Comparison of ENCODE assay signal across 8 cellular contexts in genomic region chr15:74461847-74462511, GRCh38. TPM values are rescaled to one million over a fixed set of nuclear protein-coding genes. Genes with fewer than 3 reads are reported as not detected.
A peak's percentile ranks its signal among the peaks of the same experiment; 100 is the strongest.
DNase-seq lines count a peak whose midpoint lies in the region; ATAC-seq and TF ChIP-seq lines count a peak whose summit lies in the region.

No MANE protein-coding gene starts in this region.

- H3K4me3 Mint-ChIP-seq in CD8-positive, alpha-beta T cell, result peak overlapping the region; percentile 93
- peak overlapping the region; percentile 86 for H3K4me3 Mint-ChIP-seq in natural killer cell

- H3K9me3 ChIP-seq in CD8-positive, alpha-beta T cell (ENCODE audit: low read length), result no peaks in the 10 kb centered on the region

- intact Hi-C loops in CD8-positive, alpha-beta T cell (cut with DNase I, micrococcal nuclease), result loop anchor here (1.0 to 5.0 kb wide), 13 partner anchors 28 to 990 kb away; partner anchors contain the start of genes CLK3 (in 2 of the 2), EDC3 (in 2 of the 2), COX5A (in 1 of the 2) and PPCDC (in 1 of the 2)
- intact Hi-C loops in natural killer cell (cut with micrococcal nuclease), result loop anchor here (1.0 to 2.0 kb wide), 2 partner anchors 27 to 79 kb away; partner anchors contain the start of gene ARID3B

- peak overlapping the region; percentile 94 for H3K27ac Mint-ChIP-seq in CD8-positive, alpha-beta T cell
- peak overlapping the region; percentile 87 for H3K27ac Mint-ChIP-seq in natural killer cell

- no peaks in the 10 kb centered on the region for H3K27me3 Mint-ChIP-seq in CD8-positive, alpha-beta T cell (ENCODE audit: low read depth)
- H3K27me3 Mint-ChIP-seq in natural killer cell (ENCODE audit: low read depth in 2 of 2), result no peaks in the 10 kb centered on the region

- no peak for ATAC-seq in CD8-positive, alpha-beta T cell
- ATAC-seq in natural killer cell (no peak), GM21717 (IDR thresholded peaks at IDR 0.05; ENCODE audit: unreplicated experiment) (no peak), GM21723 (IDR thresholded peaks at IDR 0.05; ENCODE audit: unreplicated experiment) (no peak), HG02610 (IDR thresholded peaks at IDR 0.05; ENCODE audit: unreplicated experiment) (no peak), HG03571 (IDR thresholded peaks at IDR 0.05; ENCODE audit: unreplicated experiment) (no peak)

- peaks cover 21% of the 10 kb centered on the region for H3K4me1 ChIP-seq in CD8-positive, alpha-beta T cell (ENCODE audit: insufficient read depth, low read length)

- H3K9me3 Mint-ChIP-seq in CD8-positive, alpha-beta T cell, result no peaks in the 10 kb centered on the region
- H3K9me3 Mint-ChIP-seq in natural killer cell, result no peaks in the 10 kb centered on the region

- POLR2A ChIA-PET in CD8-positive, alpha-beta T cell (lab: Charles Lee), result interaction anchor here (0.6 to 1.7 kb wide), 4 partner anchors 9 to 151 kb away, joined by 3 to 7 read pairs (median 4); partner anchors contain the start of gene SEMA7A

- CTCF ChIA-PET in CD8-positive, alpha-beta T cell (lab: Charles Lee), result interaction anchor here (0.7 to 1.7 kb wide), 3 partner anchors 80 to 309 kb away, joined by 3 to 8 read pairs (median 3); no protein-coding TSS in a partner anchor

- no peak overlapping the region for H3K27ac ChIP-seq in CD8-positive, alpha-beta T cell (ENCODE audit: low read depth, low read length)
- H3K27ac ChIP-seq in caudate nucleus (ENCODE audit: low read depth, low read length), result peak overlapping the region; percentile 58

- no peak for DNase-seq in CD8-positive, alpha-beta T cell
- DNase-seq in LNCaP clone FGC (ENCODE audit: low read depth) (no peak), caudate nucleus (lab: John Stamatoyannopoulos, UW) (no peak), natural killer cell (no peak)

- peaks cover 46% of the 10 kb centered on the region for H3K4me1 Mint-ChIP-seq in CD8-positive, alpha-beta T cell (ENCODE audit: low read depth)
- peaks cover 14 to 32% of the 10 kb centered on the region in 2 donors for H3K4me1 Mint-ChIP-seq in natural killer cell

- H3K4me3 ChIP-seq in CD8-positive, alpha-beta T cell (ENCODE audit: low read depth, low read length), result peak overlapping the region; percentile 74
- H3K4me3 ChIP-seq in LNCaP clone FGC (ENCODE audit: low read depth, low read length), result peak overlapping the region; percentile 84

- TF ChIP-seq CTCF in CD8-positive, alpha-beta T cell (IDR thresholded peaks at IDR 0.05), result no peak
- TF ChIP-seq CTCF in LNCaP clone FGC (IDR thresholded peaks at IDR 0.05; ENCODE audit: control insufficient read depth, extremely low read depth, insufficient read depth), result no peak
- TF ChIP-seq CTCF in natural killer cell (IDR thresholded peaks at IDR 0.05), result no peak

- H3K27me3 ChIP-seq in CD8-positive, alpha-beta T cell (ENCODE audit: insufficient read depth, low read length), result no peaks in the 10 kb centered on the region

- peaks cover 40% of the 10 kb centered on the region for H3K36me3 Mint-ChIP-seq in CD8-positive, alpha-beta T cell
- H3K36me3 Mint-ChIP-seq in natural killer cell, result no peaks in the 10 kb centered on the region

- H3K36me3 ChIP-seq in CD8-positive, alpha-beta T cell (ENCODE audit: insufficient read depth, low read length), result no peaks in the 10 kb centered on the region

RNA-seq across cellular contexts. Expression of gene UBL7, which starts 1.0 kb away (rescaled TPM):
- total RNA-seq in CD8-positive, alpha-beta T cell, result 10 to 100 TPM; 21.7 to 23.1 TPM
- 10 to 100 TPM; 25.1 to 38.7 (median 29.0) TPM for total RNA-seq in natural killer cell

RNA-seq across cellular contexts. Expression of gene SEMA7A, which starts 28.2 kb away (rescaled TPM):
- 1 to 10 TPM; 8.8 to 9.4 TPM for total RNA-seq in CD8-positive, alpha-beta T cell
- total RNA-seq in natural killer cell, result 10 to 100 TPM in 1 of 3 donors, 1 to 10 TPM in 2; 4.7 to 46.2 (median 9.0) TPM
